In the genomic region with DNA sequence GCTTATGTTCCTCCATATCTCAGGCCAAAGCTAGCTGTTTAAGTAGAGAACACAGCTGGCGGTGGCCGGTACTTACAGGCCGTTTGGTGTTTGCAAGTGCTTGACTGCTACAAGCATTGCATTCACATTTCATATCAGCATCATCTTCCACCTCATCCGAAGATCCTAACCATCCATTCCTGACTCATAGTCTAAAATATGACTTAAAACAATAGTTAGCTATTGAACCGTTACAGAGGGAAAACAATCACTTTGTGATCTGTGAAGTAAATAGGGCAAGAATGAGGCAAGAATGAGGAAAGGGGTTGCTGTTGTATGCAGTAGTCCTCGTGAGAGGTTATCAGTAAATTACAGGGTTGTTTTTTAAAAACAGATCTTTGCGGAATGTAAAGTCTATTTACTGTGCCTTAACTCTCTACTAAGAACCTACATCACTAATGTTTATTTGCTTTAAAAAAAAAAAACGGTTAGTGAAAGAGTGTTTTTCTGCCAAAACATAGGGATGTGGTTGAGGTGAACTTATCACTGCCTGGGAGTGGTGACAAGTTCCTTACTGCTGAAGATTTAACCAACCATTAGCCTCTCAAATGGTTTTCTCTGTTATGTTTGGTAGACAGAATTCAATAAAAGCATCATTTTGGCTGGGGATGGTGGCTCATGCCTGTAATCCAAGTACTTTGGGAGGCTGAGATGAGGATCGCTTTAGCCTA, we compare ENCODE assay signal across 23 cellular contexts. TPM values are rescaled to one million over a fixed set of nuclear protein-coding genes. Genes with fewer than 3 reads are reported as not detected.
DNase-seq lines count a peak whose midpoint lies in the region; ATAC-seq and TF ChIP-seq lines count a peak whose summit lies in the region.
"Had no signal": no experiment of that assay in that cellular context is flagged by ENCODE, and none has a peak within 500 bp of the region (broad histone marks: within the 10 kb centered on the region; RNA-seq: fewer than 3 reads in every experiment).

No MANE protein-coding gene starts in this region.

- H4K5ac ChIP-seq in IMR-90 (ENCODE audit: low read depth, low read length), result no peak overlapping the region

- H2BK15ac ChIP-seq in IMR-90 (ENCODE audit: low read depth, low read length), result no peak overlapping the region

- no peak overlapping the region for H3K56ac ChIP-seq in IMR-90 (ENCODE audit: extremely low read depth, insufficient read depth, low read length)

- POLR2A ChIA-PET in IMR-90 (lab: Charles Lee; ENCODE audit: unreplicated experiment), result interaction anchor here (0.7 kb wide), 1 partner anchor 15 kb away, joined by 3 read pairs; no protein-coding TSS in a partner anchor

- H2AK9ac ChIP-seq in IMR-90 (replicated peaks; ENCODE audit: low read depth, low read length, poor library complexity), result peak overlapping the region; percentile 4

- ATAC-seq in IMR-90 (ENCODE audit: low read depth) (peak; percentile 93), GM18520 (IDR thresholded peaks at IDR 0.05; ENCODE audit: unreplicated experiment) (no peak), Right ventricle myocardium inferior (no peak)
- ATAC-seq: activated naive CD8-positive, alpha-beta T cell treated with anti-CD3 and anti-CD28 coated beads, Interleukin-2, amount 50 U/mL, for 24 hours; CD8-positive, alpha-beta T cell; gastrocnemius medialis; left ventricle myocardium superior; right cardiac atrium; stimulated activated memory B cell treated with anti-CD40 and anti-IgM and Interleukin-4, amounts not matched to agents 10 μg/mL and 1 μg/mL and 100 μg/mL, for 72 hours had no signal

- no peak overlapping the region for H3K4ac ChIP-seq in IMR-90 (ENCODE audit: low read depth, low read length)

- H3K27ac ChIP-seq in IMR-90 (ENCODE audit: insufficient read depth, low read length) (no peak overlapping the region), tibial artery (no peak overlapping the region)
- H3K27ac ChIP-seq: gastrocnemius medialis, KMS-11, thyroid gland had no signal

- intact Hi-C loops in IMR-90 (cut with micrococcal nuclease), result no loop called here
- intact Hi-C loops in tibial artery (cut with DNase I; ENCODE audit: low total_unique reads), result no loop called here
- intact Hi-C loops in Right ventricle myocardium inferior (cut with DNase I), result no loop called here

- no peak for TF ChIP-seq RAD21 in IMR-90 (IDR thresholded peaks at IDR 0.05; ENCODE audit: low read length)

- H3K27me3 ChIP-seq in IMR-90 (ENCODE audit: control insufficient read depth, insufficient read depth, low read length) (no peaks in the 10 kb centered on the region), tibial artery (no peaks in the 10 kb centered on the region)
- H3K27me3 ChIP-seq: gastrocnemius medialis, thyroid gland had no signal

- H3K18ac ChIP-seq in IMR-90 (ENCODE audit: low read depth, low read length), result no peak overlapping the region

- in situ Hi-C loops in ACHN (cut with HindIII; ENCODE audit: low pct_ligation_motif_present, low pct_unique_long_range_greater_than_20kb, low sequenced_read_pairs) (no loop called here), IMR-90 (cut with MboI; ENCODE audit: low sequenced_read_pairs) (no loop called here)

- H3K36me3 ChIP-seq in IMR-90 (ENCODE audit: control insufficient read depth, insufficient read depth, low read length) (peaks cover 49% of the 10 kb centered on the region), tibial artery (peaks cover 82 to 97% (median 93%) of the 10 kb centered on the region in 3 donors)

- no peak overlapping the region for H3K14ac ChIP-seq in IMR-90 (replicated peaks; ENCODE audit: low read depth, low read length)

- DNase-seq in ACHN (peak; percentile 2), IMR-90 (peak; percentile 87), choroid plexus epithelial cell (ENCODE audit: low read depth) (peak; percentile 86), kidney glomerular epithelial cell (lab: John Stamatoyannopoulos, UW) (peak; percentile 82), tibial artery (no peak), NCI-H1694 treated with DMSO at 0.1 percent for 48 hours (lab: John Stamatoyannopoulos, UW) (no peak), Right ventricle myocardium inferior (ENCODE audit: missing footprints) (no peak)
- DNase-seq: activated naive CD8-positive, alpha-beta T cell treated with anti-CD3 and anti-CD28 coated beads, Interleukin-2, amount 50 U/mL, for 24 hours; CD8-positive, alpha-beta T cell; cerebellar nuclear complex; DMS79 treated with DMSO at 0.1 percent for 48 hours; gastrocnemius medialis; H9; left ventricle myocardium superior; NCI-H1092 treated with DMSO at 0.1 percent for 48 hours; NCI-H2107; NCI-H69; nucleus accumbens; right cardiac atrium; thyroid gland had no signal

- no peak for TF ChIP-seq CTCF in IMR-90 (conservative IDR thresholded peaks at IDR 0.05; ENCODE audit: low read depth, low read length)
- TF ChIP-seq CTCF in choroid plexus epithelial cell (conservative IDR thresholded peaks at IDR 0.05; ENCODE audit: low read depth, low read length), result no peak
- no peak for TF ChIP-seq CTCF in tibial artery (IDR thresholded peaks at IDR 0.05)

- H2BK120ac ChIP-seq in IMR-90 (ENCODE audit: low read depth, low read length), result no peak overlapping the region

- no peaks in the 10 kb centered on the region for H3K9me3 ChIP-seq in IMR-90 (ENCODE audit: control insufficient read depth, insufficient read depth, low read length)
- no peaks in the 10 kb centered on the region for H3K9me3 ChIP-seq in tibial artery
- H3K9me3 ChIP-seq: gastrocnemius medialis, thyroid gland had no signal

- no peak overlapping the region for H2BK5ac ChIP-seq in IMR-90 (ENCODE audit: low read depth, low read length, poor library complexity, severe bottlenecking)

- H2AFZ ChIP-seq in IMR-90 (replicated peaks; ENCODE audit: low read length, poor library complexity), result no peak overlapping the region

- no TSS peak for BruUV-seq in IMR-90 (replicated peaks; lab: Mats Ljungman, UMichigan)

- H4K91ac ChIP-seq in IMR-90 (ENCODE audit: insufficient read depth, low read depth, low read length), result no peak overlapping the region

- dilution Hi-C loops in IMR-90 (cut with HindIII; ENCODE audit: low sequenced_read_pairs, unreplicated experiment), result no loop called here

- H3K79me1 ChIP-seq in IMR-90 (ENCODE audit: low read depth in 1 of 2, low read length in 2 of 2), result no peaks in the 10 kb centered on the region

- H3K4me1 ChIP-seq in IMR-90 (ENCODE audit: control insufficient read depth, insufficient read depth, low read length) (peaks cover 2% of the 10 kb centered on the region; the same call in 1 of the 2 replicates), tibial artery (no peaks in the 10 kb centered on the region)
- H3K4me1 ChIP-seq: gastrocnemius medialis, thyroid gland had no signal

- H2AK5ac ChIP-seq in IMR-90 (ENCODE audit: low read depth, low read length), result no peak overlapping the region

- H3K9ac ChIP-seq in IMR-90 (ENCODE audit: low read depth, low read length), result no peak overlapping the region
- H3K9ac ChIP-seq: KMS-11 had no signal

- no peaks in the 10 kb centered on the region for H3K9me1 ChIP-seq in IMR-90 (ENCODE audit: insufficient read depth, low read length)

- H3K23ac ChIP-seq in IMR-90 (ENCODE audit: low read depth, low read length), result no peak overlapping the region

- no peak overlapping the region for H2BK20ac ChIP-seq in IMR-90 (ENCODE audit: low read depth, low read length)

- WGBS in IMR-90 (ENCODE audit: extremely low coverage in 2 of 2, insufficient read length in 1 of 2), 2 experiments, result no CpG with 5 or more reads among the region's 9 CpGs

- no peak overlapping the region for H3K4me2 ChIP-seq in IMR-90 (ENCODE audit: low read depth, low read length)
- H3K4me2 ChIP-seq: KMS-11 had no signal

- no peak for TF ChIP-seq POLR2A in IMR-90 (IDR thresholded peaks at IDR 0.05; ENCODE audit: low read depth, low read length)

- H4K20me1 ChIP-seq in IMR-90 (ENCODE audit: insufficient read depth, low read length), result no peaks in the 10 kb centered on the region

- H3K4me3 ChIP-seq in IMR-90 (ENCODE audit: insufficient read depth, low read depth, low read length) (no peak overlapping the region), choroid plexus epithelial cell (ENCODE audit: low read depth, low read length) (no peak overlapping the region), tibial artery (no peak overlapping the region)
- H3K4me3 ChIP-seq: gastrocnemius medialis, thyroid gland had no signal

- CTCF ChIA-PET in IMR-90 (lab: Yijun Ruan, JAX), result interaction anchor here (0.6 kb wide), 1 partner anchor 502 kb away, joined by 4 read pairs; no protein-coding TSS in a partner anchor

- no peak overlapping the region for H4K8ac ChIP-seq in IMR-90 (ENCODE audit: low read depth in 2 of 2, low read length in 2 of 2)

TF ChIP-seq in IMR-90, 13 proteins besides CTCF, POLR2A, EP300 and RAD21:
- TF ChIP-seq CEBPB (IDR thresholded peaks at IDR 0.05; ENCODE audit: low read depth, low read length) (peak; percentile 72), MXI1 (IDR thresholded peaks at IDR 0.05; ENCODE audit: borderline replicate concordance, low read depth, low read length) (no peak)

RNA-seq across cellular contexts. Expression of a gene that starts 21.6 kb away (rescaled TPM):
- total RNA-seq in IMR-90 (2012; rRNA removed) (not detected in 2 replicates), Right ventricle myocardium inferior (not detected)
- not detected in 2 replicates for polyA plus RNA-seq in IMR-90 (2012; rRNA removed)
- not detected in 2 replicates for polyA plus RNA-seq in IMR-90 (2012; cell fraction: cytosol; rRNA removed)
- not detected in 2 replicates for polyA plus RNA-seq in IMR-90 (2012; cell fraction: nucleus; rRNA removed; ENCODE audit: low replicate concordance)
- total RNA-seq: CD8-positive, alpha-beta T cell; gastrocnemius medialis; H9; left ventricle myocardium superior; right cardiac atrium; thyroid gland had no signal
- polyA plus RNA-seq: right cardiac atrium had no signal

RNA-seq across cellular contexts. Expression of a gene that starts 29.4 kb away (rescaled TPM):
- 7.5 and 8.3 TPM in 2 replicates for total RNA-seq in IMR-90 (2012; rRNA removed)
- polyA plus RNA-seq in IMR-90 (2012; rRNA removed), result 5.1 and 6.6 TPM in 2 replicates
- polyA plus RNA-seq in IMR-90 (2012; cell fraction: cytosol; rRNA removed), result 1.8 and 2.0 TPM in 2 replicates
- polyA plus RNA-seq in IMR-90 (2012; cell fraction: nucleus; rRNA removed; ENCODE audit: low replicate concordance), result 5.0 and 12.0 TPM in 2 replicates
- 6.5 TPM for total RNA-seq in Right ventricle myocardium inferior

RNA-seq across cellular contexts. Expression of a gene that starts 45.7 kb away (rescaled TPM):
- total RNA-seq in IMR-90 (2012; rRNA removed), result 2.2 and 2.3 TPM in 2 replicates
- polyA plus RNA-seq in IMR-90 (2012; rRNA removed), result 3.1 and 4.0 TPM in 2 replicates
- polyA plus RNA-seq in IMR-90 (2012; cell fraction: cytosol; rRNA removed), result 2.3 and 2.6 TPM in 2 replicates
- 2.0 and 5.9 TPM in 2 replicates for polyA plus RNA-seq in IMR-90 (2012; cell fraction: nucleus; rRNA removed; ENCODE audit: low replicate concordance)
- total RNA-seq in Right ventricle myocardium inferior, result 3.0 TPM

Comparison
In these comparisons a context has a peak if more than half of its experiments do, and no peak if none do; other contexts are left out.
1. DNase-seq: peak in ACHN (single experiment), IMR-90 (single experiment), choroid plexus epithelial cell (single experiment) and kidney glomerular epithelial cell (single experiment); none in tibial artery (0 of 2), NCI-H1694 treated with DMSO at 0.1 percent for 48 hours (single experiment) and Right ventricle myocardium inferior (single experiment).